ENCODE assay signal across 23 cellular contexts in the genomic region with DNA sequence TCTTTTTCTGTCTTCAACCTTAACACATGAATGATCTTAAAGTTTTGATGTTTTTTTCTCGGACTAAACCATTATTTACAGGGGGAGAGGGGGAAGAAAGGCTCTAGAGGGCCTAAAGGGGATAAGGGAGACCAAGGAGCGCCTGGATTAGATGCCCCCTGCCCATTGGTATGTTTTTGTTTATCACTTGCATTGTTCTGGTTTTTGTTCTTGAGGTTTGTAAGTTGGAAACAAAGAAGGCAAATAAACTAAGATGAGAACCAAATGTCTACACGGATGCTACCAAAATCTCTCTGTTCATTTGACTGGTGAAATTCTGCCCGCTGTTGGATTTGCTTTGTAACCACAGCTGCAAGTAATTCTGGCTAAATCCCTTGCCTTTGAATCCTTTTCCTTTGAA.
DNase-seq lines count a peak whose midpoint lies in the region; ATAC-seq and TF ChIP-seq lines count a peak whose summit lies in the region.
"Had no signal": no experiment of that assay in that cellular context is flagged by ENCODE, and none has a peak within 500 bp of the region (broad histone marks: within the 10 kb centered on the region; RNA-seq: fewer than 3 reads in every experiment).

No MANE protein-coding gene starts in this region.

- no peak for ATAC-seq in GM18505 (IDR thresholded peaks at IDR 0.05; ENCODE audit: unreplicated experiment)
- ATAC-seq: activated T-cell treated with anti-CD3 and anti-CD28 coated beads, Interleukin-2, amount 50 U/mL, for 72 hours; gastroesophageal sphincter; left lobe of liver had no signal

- no peaks in the 10 kb centered on the region for H3K36me3 ChIP-seq in esophagus muscularis mucosa
- H3K36me3 ChIP-seq: gastroesophageal sphincter, MG63, tibial nerve had no signal

- H3K4me3 ChIP-seq in HFF-Myc (replicated peaks; ENCODE audit: low read depth, low read length) (no peak overlapping the region), esophagus muscularis mucosa (no peak overlapping the region)
- H3K4me3 ChIP-seq: gastroesophageal sphincter, MG63, tibial nerve had no signal

- no peaks in the 10 kb centered on the region for H3K27me3 ChIP-seq in esophagus muscularis mucosa
- H3K27me3 ChIP-seq: gastroesophageal sphincter, MG63, tibial nerve had no signal

- DNase-seq in HFF-Myc (ENCODE audit: extremely low read depth, low read depth) (peak; percentile 22), iPS-NIHi7 (ENCODE audit: extremely low spot score) (peak; percentile 59), type B pancreatic cell (ENCODE audit: extremely low spot score, unreplicated experiment) (no peak), esophagus muscularis mucosa (ENCODE audit: extremely low spot score) (no peak), NCI-H2227 (lab: John Stamatoyannopoulos, UW; ENCODE audit: unreplicated experiment) (no peak)
- DNase-seq: activated CD8-positive, alpha-beta memory T cell treated with anti-CD3 and anti-CD28 coated beads for 24 hours; activated T-cell treated with anti-CD3 and anti-CD28 coated beads, Interleukin-2, amount 50 U/mL, for 72 hours; MG63; NCI-H2171; NCI-H526; Right ventricle myocardium superior; small intestine had no signal

- peak overlapping the region in 3 of 5 experiments; percentile 18 to 81 (median 20) for H3K27ac Mint-ChIP-seq in brain
- H3K27ac Mint-ChIP-seq in type B pancreatic cell: peak overlapping the region; percentile 53
- H3K27ac Mint-ChIP-seq: activated naive CD8-positive, alpha-beta T cell; activated T-cell treated with anti-CD3 and anti-CD28 coated beads, Interleukin-2, amount 50 U/mL, for 72 hours; IgD-negative memory B cell; progenitor cell of endocrine pancreas; stimulated activated naive CD8-positive, alpha-beta T cell treated with anti-CD3 and anti-CD28 coated beads, Interleukin-15, Interleukin-2, amounts not matched to agents 100 ng/mL and 50 ng/mL, for 24 hours had no signal

- WGBS in esophagus muscularis mucosa: 80% methylated on average over 4 of the region's 4 CpGs

- no peak overlapping the region for H3K27ac ChIP-seq in esophagus muscularis mucosa (replicated peaks in 1 of 4)
- H3K27ac ChIP-seq: gastroesophageal sphincter, HL-60, tibial nerve had no signal

- H3K4me1 ChIP-seq in esophagus muscularis mucosa: no peaks in the 10 kb centered on the region
- H3K4me1 ChIP-seq: Caco-2, gastroesophageal sphincter had no signal

- H3K4me3 Mint-ChIP-seq in brain (peak overlapping the region in 1 of 5 experiments; percentile 31), type B pancreatic cell (no peak overlapping the region)
- H3K4me3 Mint-ChIP-seq: activated naive CD8-positive, alpha-beta T cell; activated T-cell treated with anti-CD3 and anti-CD28 coated beads, Interleukin-2, amount 50 U/mL, for 72 hours; stimulated activated naive CD8-positive, alpha-beta T cell treated with anti-CD3 and anti-CD28 coated beads, Interleukin-15, Interleukin-2, amounts not matched to agents 100 ng/mL and 50 ng/mL, for 24 hours had no signal

- no peak for TF ChIP-seq EP300 in esophagus muscularis mucosa (IDR thresholded peaks at IDR 0.05)

- intact Hi-C loops in esophagus muscularis mucosa (cut with DNase I): no loop called here

- H3K36me3 Mint-ChIP-seq in brain (no peaks in the 10 kb centered on the region), type B pancreatic cell (no peaks in the 10 kb centered on the region)
- H3K36me3 Mint-ChIP-seq: activated naive CD8-positive, alpha-beta T cell; IgD-negative memory B cell had no signal

- peaks cover 19% of the 10 kb centered on the region for H3K4me1 Mint-ChIP-seq in brain
- H3K4me1 Mint-ChIP-seq in type B pancreatic cell (ENCODE audit: unreplicated experiment): peaks cover 6% of the 10 kb centered on the region

- H3K9me3 Mint-ChIP-seq in brain: no peaks in the 10 kb centered on the region
- no peaks in the 10 kb centered on the region for H3K9me3 Mint-ChIP-seq in type B pancreatic cell
- H3K9me3 Mint-ChIP-seq: activated T-cell treated with anti-CD3 and anti-CD28 coated beads, Interleukin-2, amount 50 U/mL, for 72 hours; IgD-negative memory B cell; stimulated activated naive CD8-positive, alpha-beta T cell treated with anti-CD3 and anti-CD28 coated beads, Interleukin-15, Interleukin-2, amounts not matched to agents 100 ng/mL and 50 ng/mL, for 24 hours had no signal

- H3K9me3 ChIP-seq in esophagus muscularis mucosa: no peaks in the 10 kb centered on the region
- H3K9me3 ChIP-seq: Caco-2, gastroesophageal sphincter, MG63, tibial nerve had no signal

- TF ChIP-seq CTCF in HFF-Myc (IDR thresholded peaks at IDR 0.05; ENCODE audit: low read depth, low read length, missing control alignments) (no peak), brain (conservative IDR thresholded peaks at IDR 0.05) (no peak), type B pancreatic cell (conservative IDR thresholded peaks at IDR 0.05) (no peak), esophagus muscularis mucosa (IDR thresholded peaks at IDR 0.05) (no peak)

- TF ChIP-seq POLR2A in esophagus muscularis mucosa (IDR thresholded peaks at IDR 0.05; ENCODE audit: low read depth): no peak
- no peak for TF ChIP-seq POLR2A in GM18505 (IDR thresholded peaks at IDR 0.05; ENCODE audit: borderline replicate concordance, extremely low read depth, insufficient read depth, insufficient read length)

- H3K27me3 Mint-ChIP-seq in brain (peaks cover 7% of the 10 kb centered on the region), type B pancreatic cell (peaks cover 15% of the 10 kb centered on the region)

Comparison
In these comparisons a context has a peak if more than half of its experiments do, and no peak if none do; other contexts are left out.
1. DNase-seq: peak in HFF-Myc (single experiment) and iPS-NIHi7 (single experiment); none in type B pancreatic cell (single experiment), esophagus muscularis mucosa (single experiment) and NCI-H2227 (single experiment).